In genomic region chr7:36084485-36085091, GRCh38 we compare ENCODE assay signal across 1 cellular context.
TF ChIP-seq lines count a peak whose summit lies in the region.

No MANE protein-coding gene starts in this region.

TF ChIP-seq in HepG2, 621 proteins besides CTCF, POLR2A, EP300 and RAD21 (continued from another document and continues in another):
- no peak for TF ChIP-seq ZBTB39 (CRISPR knock-in tag; IDR thresholded peaks at IDR 0.05)
- TF ChIP-seq ZNF367 (CRISPR knock-in tag; IDR thresholded peaks at IDR 0.05; ENCODE audit: borderline replicate concordance): no peak
- TF ChIP-seq ZBTB44 (CRISPR knock-in tag; IDR thresholded peaks at IDR 0.05): 0 out of 2 replicates have a peak, but pooled peaks have one; percentile 19
- no peak for TF ChIP-seq ELF1 (CRISPR knock-in tag; IDR thresholded peaks at IDR 0.05)
- no peak for TF ChIP-seq RBM22 (optimal IDR thresholded peaks at IDR 0.05; ENCODE audit: low read length)
- no peak for TF ChIP-seq NR2C2 (CRISPR knock-in tag; IDR thresholded peaks at IDR 0.05; ENCODE audit: borderline replicate concordance)
- TF ChIP-seq CCAR2 (optimal IDR thresholded peaks at IDR 0.05; ENCODE audit: low read depth, low read length): no peak
- TF ChIP-seq ZNF777 (CRISPR knock-in tag; IDR thresholded peaks at IDR 0.05): no peak
- no peak for TF ChIP-seq LBX2 (CRISPR knock-in tag; IDR thresholded peaks at IDR 0.05; ENCODE audit: borderline replicate concordance)
- no peak for TF ChIP-seq HNRNPK (IDR thresholded peaks at IDR 0.05; ENCODE audit: low read depth, low read length, poor library complexity, severe bottlenecking)
- TF ChIP-seq ZFP37 (CRISPR knock-in tag; IDR thresholded peaks at IDR 0.05; ENCODE audit: borderline replicate concordance): no peak
- peak; percentile 81 for TF ChIP-seq BHLHE40 (IDR thresholded peaks at IDR 0.05; ENCODE audit: low read length)
- TF ChIP-seq KLF11 (CRISPR knock-in tag; IDR thresholded peaks at IDR 0.05): no peak
- TF ChIP-seq ZNF382 (CRISPR knock-in tag; IDR thresholded peaks at IDR 0.05; ENCODE audit: borderline replicate concordance): no peak
- TF ChIP-seq ZNF362 (CRISPR knock-in tag; IDR thresholded peaks at IDR 0.05; ENCODE audit: borderline replicate concordance): peak; percentile 24; the same call in 1 of the 2 replicates
- TF ChIP-seq ZNF280D (CRISPR knock-in tag; IDR thresholded peaks at IDR 0.05): no peak
- no peak for TF ChIP-seq CBFB (CRISPR knock-in tag; IDR thresholded peaks at IDR 0.05)
- TF ChIP-seq ZNF451 (CRISPR knock-in tag; IDR thresholded peaks at IDR 0.05): no peak
- no peak for TF ChIP-seq ZNF251 (CRISPR knock-in tag; IDR thresholded peaks at IDR 0.05)
- no peak for TF ChIP-seq HMG20B (CRISPR knock-in tag; conservative IDR thresholded peaks at IDR 0.05)
- TF ChIP-seq ZNF781 (CRISPR knock-in tag; IDR thresholded peaks at IDR 0.05; ENCODE audit: borderline replicate concordance, not compliant biosample characterization): no peak
- TF ChIP-seq TAF1 (CRISPR knock-in tag; IDR thresholded peaks at IDR 0.05): no peak
- peak; percentile 74 for TF ChIP-seq ATF2 (CRISPR knock-in tag; IDR thresholded peaks at IDR 0.05)
- no peak for TF ChIP-seq ZNF124 (CRISPR knock-in tag; IDR thresholded peaks at IDR 0.05)
- no peak for TF ChIP-seq XBP1 (CRISPR knock-in tag; IDR thresholded peaks at IDR 0.05)
- TF ChIP-seq ZBTB4 (CRISPR knock-in tag; IDR thresholded peaks at IDR 0.05; ENCODE audit: borderline replicate concordance): peak; percentile 89; the same call in 1 of the 2 replicates
- no peak for TF ChIP-seq SRF (IDR thresholded peaks at IDR 0.05; ENCODE audit: low read depth, low read length)
- no peak for TF ChIP-seq ZNF652 (CRISPR knock-in tag; IDR thresholded peaks at IDR 0.05; ENCODE audit: borderline replicate concordance, low read depth)
- peak; percentile 86 for TF ChIP-seq TMF1 (CRISPR knock-in tag; IDR thresholded peaks at IDR 0.05; ENCODE audit: low read depth)
- TF ChIP-seq ZNF546 (CRISPR knock-in tag; conservative IDR thresholded peaks at IDR 0.05): no peak
- TF ChIP-seq HCFC1 (IDR thresholded peaks at IDR 0.05; ENCODE audit: low read depth, low read length): no peak
- TF ChIP-seq ZNF207 (IDR thresholded peaks at IDR 0.05; ENCODE audit: borderline replicate concordance): no peak
- no peak for TF ChIP-seq DDIT3 (CRISPR knock-in tag; IDR thresholded peaks at IDR 0.05)
- peak; percentile 72 for TF ChIP-seq ZFP91 (CRISPR knock-in tag; IDR thresholded peaks at IDR 0.05; ENCODE audit: borderline replicate concordance)
- no peak for TF ChIP-seq ZNF33A (CRISPR knock-in tag; IDR thresholded peaks at IDR 0.05; ENCODE audit: borderline replicate concordance)
- TF ChIP-seq MXI1 (IDR thresholded peaks at IDR 0.05; ENCODE audit: borderline replicate concordance, low read depth, low read length): no peak
- TF ChIP-seq SNRNP70 (IDR thresholded peaks at IDR 0.05; ENCODE audit: low read depth, low read length): no peak
- no peak for TF ChIP-seq ZNF598 (CRISPR knock-in tag; IDR thresholded peaks at IDR 0.05; ENCODE audit: borderline replicate concordance)
- TF ChIP-seq ZNF850 (CRISPR knock-in tag; conservative IDR thresholded peaks at IDR 0.05): no peak
- TF ChIP-seq NFIC (IDR thresholded peaks at IDR 0.05; ENCODE audit: low read length): no peak
- TF ChIP-seq GATAD1 (CRISPR knock-in tag; IDR thresholded peaks at IDR 0.05): peak; percentile 62; the same call in 1 of the 2 replicates
- no peak for TF ChIP-seq ZNF275 (CRISPR knock-in tag; IDR thresholded peaks at IDR 0.05; ENCODE audit: borderline replicate concordance)
- no peak for TF ChIP-seq GLI4 (CRISPR knock-in tag; IDR thresholded peaks at IDR 0.05; ENCODE audit: borderline replicate concordance)
- TF ChIP-seq PAX8 (CRISPR knock-in tag; IDR thresholded peaks at IDR 0.05; ENCODE audit: borderline replicate concordance): no peak
- TF ChIP-seq RAD51 (IDR thresholded peaks at IDR 0.05; ENCODE audit: borderline replicate concordance): no peak
- TF ChIP-seq FOXA1 (IDR thresholded peaks at IDR 0.05): no peak
- 0 out of 2 replicates have a peak, but pooled peaks have one; percentile 38 for TF ChIP-seq FOXA1 (CRISPR knock-in tag; IDR thresholded peaks at IDR 0.05)
- no peak for TF ChIP-seq ZBTB43 (CRISPR knock-in tag; conservative IDR thresholded peaks at IDR 0.05)
- TF ChIP-seq PAF1 (CRISPR knock-in tag; IDR thresholded peaks at IDR 0.05): no peak
- no peak for TF ChIP-seq JARID2 (CRISPR knock-in tag; IDR thresholded peaks at IDR 0.05; ENCODE audit: insufficient replicate concordance)
- no peak for TF ChIP-seq GATA4 (IDR thresholded peaks at IDR 0.05; ENCODE audit: borderline replicate concordance, low read depth)
- TF ChIP-seq ATRX (CRISPR knock-in tag; IDR thresholded peaks at IDR 0.05; ENCODE audit: borderline replicate concordance): no peak
